ENCODE assay signal across 8 cellular contexts in genomic region chr18:35143615-35144596, GRCh38.
DNase-seq lines count a peak whose midpoint lies in the region; ATAC-seq, FAIRE-seq and TF ChIP-seq lines count a peak whose summit lies in the region.

No MANE protein-coding gene starts in this region.

- peak; percentile 44 for TF ChIP-seq CTCF in GM12865 (IDR thresholded peaks at IDR 0.05; ENCODE audit: insufficient read depth, low read depth, low read length, missing control alignments)
- peak; percentile 90 for TF ChIP-seq CTCF in retinal pigment epithelial cell (conservative IDR thresholded peaks at IDR 0.05; ENCODE audit: low read depth, low read length)

- intact Hi-C loops in left ventricle myocardium superior (cut with micrococcal nuclease) = loop anchor here (5.0 to 10.0 kb wide), 2 partner anchors 99 to 137 kb away; partner anchors contain the start of gene MAPRE2

- ATAC-seq in left ventricle myocardium superior = peak; percentile 92
- no peak for ATAC-seq in HG03460 (IDR thresholded peaks at IDR 0.05; ENCODE audit: unreplicated experiment)

- FAIRE-seq in HTR-8/SVneo (lab: Jason Lieb, UNC) = no peak

- H3K4me3 ChIP-seq in GM12865 (ENCODE audit: low read depth, low read length) (no peak overlapping the region), retinal pigment epithelial cell (ENCODE audit: low read length) (no peak overlapping the region)

- DNase-seq in AG08395 (ENCODE audit: low spot score) (peak; percentile 67), GM12865 (ENCODE audit: low read depth) (peak; percentile 36), HTR-8/SVneo (ENCODE audit: insufficient read length, low spot score) (peak; percentile 10), NOMO-1 treated with DMSO at 0.1 percent for 48 hours (lab: John Stamatoyannopoulos, UW; ENCODE audit: unreplicated experiment) (peak; percentile 12), amygdala (lab: John Stamatoyannopoulos, UW) (peak in 38 of 56 donors; percentile 10 to 79 (median 38)), left ventricle myocardium superior (peak; percentile 48), retinal pigment epithelial cell (ENCODE audit: low read depth) (peak; percentile 14)

Comparison
In these comparisons a context has a peak if more than half of its experiments do, and no peak if none do; other contexts are left out.
1. DNase-seq: peak in every context shown above with its lines; median percentile 67 in AG08395; 48 in left ventricle myocardium superior; 38 in amygdala; 36 in GM12865; 14 in retinal pigment epithelial cell; 12 in NOMO-1 treated with DMSO at 0.1 percent for 48 hours; 10 in HTR-8/SVneo.